Comparison of ENCODE assay signal across 28 cellular contexts in the genomic region with DNA sequence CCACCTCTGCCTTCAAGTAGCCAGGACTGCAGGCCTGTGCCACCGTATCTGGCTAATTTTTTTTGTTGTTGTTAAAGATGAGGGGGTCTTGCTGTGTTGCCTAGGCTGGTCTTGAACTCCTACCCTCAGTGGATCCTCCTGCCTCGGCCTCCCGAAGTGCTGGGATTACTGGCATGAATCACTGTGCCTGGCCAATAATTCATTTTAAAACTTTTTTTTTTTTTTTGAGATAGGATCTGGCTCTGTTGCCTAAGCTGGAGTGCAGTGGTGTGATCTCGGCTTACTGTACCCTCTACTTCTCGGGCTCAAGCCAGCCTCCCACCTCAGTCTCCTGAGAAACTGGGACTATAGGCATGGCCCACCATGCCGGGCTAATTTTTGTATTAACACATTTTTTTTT.
"Had no signal": no experiment of that assay in that cellular context is flagged by ENCODE, and none has a peak within 500 bp of the region (broad histone marks: within the 10 kb centered on the region; RNA-seq: fewer than 3 reads in every experiment).

No MANE protein-coding gene starts in this region.

- H3K27ac Mint-ChIP-seq: activated B cell treated with CpG ODN at 0.5 μM for 24 hours; activated CD4-positive, alpha-beta memory T cell treated with anti-CD3 and anti-CD28 coated beads for 36 hours; activated CD4-positive, alpha-beta T cell treated with anti-CD3 and anti-CD28 coated beads for 36 hours; activated naive CD8-positive, alpha-beta T cell; activated T-helper 2 cell treated with anti-CD3 and anti-CD28 coated beads, Interferon-gamma antibody, Interleukin-2, Interleukin-4, amounts not matched to agents 10 μg/mL and 5 μg/mL and 100 μg/mL, durations not matched to agents 14 hours and 24 hours and 36 hours; T-helper 1 cell treated with Interleukin-12 subunit alpha and Interleukin-12 subunit beta and Interleukin-4 antibody, amounts not matched to agents 30 μg/mL and 1 μg/mL, for 36 hours; type B pancreatic cell had no signal

- ATAC-seq: activated CD4-positive, alpha-beta T cell treated with anti-CD3 and anti-CD28 coated beads for 36 hours; foreskin keratinocyte; natural killer cell; pancreas; psoas muscle had no signal

- H3K9me3 Mint-ChIP-seq: activated B cell treated with CpG ODN at 0.5 μM for 24 hours; activated CD4-positive, alpha-beta memory T cell treated with anti-CD3 and anti-CD28 coated beads for 36 hours; activated T-helper 2 cell treated with anti-CD3 and anti-CD28 coated beads, Interferon-gamma antibody, Interleukin-2, Interleukin-4, amounts not matched to agents 10 μg/mL and 5 μg/mL and 100 μg/mL, durations not matched to agents 14 hours and 24 hours and 36 hours; immature natural killer cell; natural killer cell; T-helper 1 cell treated with Interleukin-12 subunit alpha and Interleukin-12 subunit beta and Interleukin-4 antibody, amounts not matched to agents 30 μg/mL and 1 μg/mL, for 36 hours; type B pancreatic cell had no signal

- H3K4me3 ChIP-seq: adrenal gland, ascending aorta, left ventricle myocardium inferior, pancreas, right atrium auricular region, stomach, testis, vagina had no signal

- H3K9me3 ChIP-seq: adrenal gland, ascending aorta, left ventricle myocardium inferior, neutrophil, pancreas, psoas muscle, right atrium auricular region, stomach, testis, vagina had no signal

- H3K27me3 Mint-ChIP-seq: activated B cell treated with CpG ODN at 0.5 μM for 24 hours; activated CD4-positive, alpha-beta memory T cell treated with anti-CD3 and anti-CD28 coated beads for 36 hours; activated CD4-positive, alpha-beta T cell treated with anti-CD3 and anti-CD28 coated beads for 36 hours; activated naive CD8-positive, alpha-beta T cell had no signal

- FAIRE-seq: pancreas had no signal

- H3K4me3 Mint-ChIP-seq: activated B cell treated with CpG ODN at 0.5 μM for 24 hours; activated CD4-positive, alpha-beta memory T cell treated with anti-CD3 and anti-CD28 coated beads for 36 hours; T-helper 1 cell treated with Interleukin-12 subunit alpha and Interleukin-12 subunit beta and Interleukin-4 antibody, amounts not matched to agents 30 μg/mL and 1 μg/mL, for 36 hours had no signal

- H3K27ac ChIP-seq: adrenal gland, ascending aorta, foreskin keratinocyte, left ventricle myocardium inferior, neutrophil, pancreas, psoas muscle, right atrium auricular region, stomach, testis, vagina had no signal

- DNase-seq: activated B cell treated with CpG ODN at 0.5 μM for 24 hours; activated CD4-positive, alpha-beta memory T cell treated with anti-CD3 and anti-CD28 coated beads for 36 hours; activated CD4-positive, alpha-beta T cell treated with anti-CD3 and anti-CD28 coated beads for 36 hours; activated naive CD4-positive, alpha-beta T cell; adrenal gland; central memory CD4-positive, alpha-beta T cell; dermis blood vessel endothelial cell; effector CD8-positive, alpha-beta T cell; foreskin keratinocyte; immature natural killer cell; kidney glomerular epithelial cell; left ventricle myocardium inferior; midbrain; natural killer cell; pancreas; psoas muscle; stimulated activated CD4-positive, alpha-beta T cell treated with anti-CD3 and anti-CD28 coated beads, Interleukin-12 subunit alpha, Interleukin-12 subunit beta, amount 100 ng/mL, for 4 hours; stimulated activated CD4-positive, alpha-beta T cell treated with anti-CD3 and anti-CD28 coated beads, Interleukin-4, amount 100 ng/mL, for 4 hours; stomach; testis had no signal

- H3K27me3 ChIP-seq: adrenal gland, ascending aorta, foreskin keratinocyte, neutrophil, pancreas, right atrium auricular region, stomach, testis, vagina had no signal
